Comparison of ENCODE assay signal across 22 cellular contexts in genomic region chrX:54166915-54167314, GRCh38.
"Had no signal": no experiment of that assay in that cellular context is flagged by ENCODE, and none has a peak within 500 bp of the region (broad histone marks: within the 10 kb centered on the region; RNA-seq: fewer than 3 reads in every experiment).

No MANE protein-coding gene starts in this region.

- ATAC-seq: activated CD8-positive, alpha-beta memory T cell treated with anti-CD3 and anti-CD28 coated beads, Interleukin-2, amount 10 ng/mL, durations not matched to agents 7 days and 5 days; activated T-helper 17 cell treated with anti-CD3 and anti-CD28 coated beads, Interleukin-2, amount 50 U/mL, for 72 hours; left cardiac atrium; naive thymus-derived CD8-positive, alpha-beta T cell; psoas muscle; right cardiac atrium; stimulated activated naive CD8-positive, alpha-beta T cell treated with anti-CD3 and anti-CD28 coated beads, Interleukin-15, Interleukin-2, amounts not matched to agents 100 U/mL and 50 U/mL, for 24 hours had no signal

- DNase-seq: activated CD4-positive, alpha-beta memory T cell treated with anti-CD3 and anti-CD28 coated beads, Interleukin-2, amount 10 ng/mL, durations not matched to agents 7 days and 5 days; activated CD4-positive, alpha-beta T cell treated with anti-CD3 and anti-CD28 coated beads for 48 hours; activated CD4-positive, CD25-positive, alpha-beta regulatory T cell; activated CD8-positive, alpha-beta memory T cell treated with anti-CD3 and anti-CD28 coated beads, Interleukin-2, amount 10 ng/mL, durations not matched to agents 7 days and 5 days; activated naive CD4-positive, alpha-beta T cell; activated naive CD8-positive, alpha-beta T cell treated with anti-CD3 and anti-CD28 coated beads for 36 hours; effector CD4-positive, alpha-beta T cell; foreskin melanocyte; glutamatergic neuron; hippocampal formation; left cardiac atrium; mesendoderm; naive thymus-derived CD8-positive, alpha-beta T cell; ovary; psoas muscle; right cardiac atrium; stimulated activated CD4-positive, alpha-beta T cell treated with anti-CD3 and anti-CD28 coated beads, Interleukin-2, amount 100 ng/mL, for 24 hours; stimulated activated naive CD8-positive, alpha-beta T cell treated with anti-CD3 and anti-CD28 coated beads, Interleukin-15, Interleukin-2, amounts not matched to agents 100 U/mL and 50 U/mL, for 24 hours; uterus had no signal

- H3K4me3 ChIP-seq: ovary, psoas muscle, tibial nerve, uterus had no signal

- H3K4me1 Mint-ChIP-seq: activated CD4-positive, alpha-beta memory T cell treated with anti-CD3 and anti-CD28 coated beads, Interleukin-2, amount 10 ng/mL, durations not matched to agents 7 days and 5 days; activated CD8-positive, alpha-beta memory T cell treated with anti-CD3 and anti-CD28 coated beads, Interleukin-2, amount 10 ng/mL, durations not matched to agents 7 days and 5 days; activated T-helper 17 cell treated with anti-CD3 and anti-CD28 coated beads, Interleukin-2, amount 50 U/mL, for 72 hours had no signal

- H3K27me3 Mint-ChIP-seq: activated CD4-positive, alpha-beta memory T cell treated with anti-CD3 and anti-CD28 coated beads, Interleukin-2, amount 10 ng/mL, durations not matched to agents 7 days and 5 days; activated CD8-positive, alpha-beta memory T cell treated with anti-CD3 and anti-CD28 coated beads, Interleukin-2, amount 10 ng/mL, durations not matched to agents 7 days and 5 days; activated naive CD8-positive, alpha-beta T cell treated with anti-CD3 and anti-CD28 coated beads for 36 hours; activated T-helper 17 cell treated with anti-CD3 and anti-CD28 coated beads, Interleukin-2, amount 50 U/mL, for 72 hours; brain; naive thymus-derived CD8-positive, alpha-beta T cell had no signal

- H3K36me3 ChIP-seq: ovary, tibial nerve, uterus had no signal

- H3K27me3 ChIP-seq: ovary, tibial nerve, uterus had no signal

- H3K27ac Mint-ChIP-seq: activated CD4-positive, alpha-beta memory T cell treated with anti-CD3 and anti-CD28 coated beads, Interleukin-2, amount 10 ng/mL, durations not matched to agents 7 days and 5 days; activated CD8-positive, alpha-beta memory T cell treated with anti-CD3 and anti-CD28 coated beads, Interleukin-2, amount 10 ng/mL, durations not matched to agents 7 days and 5 days; activated naive CD8-positive, alpha-beta T cell treated with anti-CD3 and anti-CD28 coated beads for 36 hours; activated T-helper 17 cell treated with anti-CD3 and anti-CD28 coated beads, Interleukin-2, amount 50 U/mL, for 72 hours; naive thymus-derived CD8-positive, alpha-beta T cell had no signal

- H3K36me3 Mint-ChIP-seq: activated CD8-positive, alpha-beta memory T cell treated with anti-CD3 and anti-CD28 coated beads, Interleukin-2, amount 10 ng/mL, durations not matched to agents 7 days and 5 days; activated naive CD8-positive, alpha-beta T cell treated with anti-CD3 and anti-CD28 coated beads for 36 hours; brain; naive thymus-derived CD8-positive, alpha-beta T cell had no signal

- H3K9me3 ChIP-seq: ovary, psoas muscle, tibial nerve, uterus had no signal

- H3K9me3 Mint-ChIP-seq: activated CD4-positive, alpha-beta memory T cell treated with anti-CD3 and anti-CD28 coated beads, Interleukin-2, amount 10 ng/mL, durations not matched to agents 7 days and 5 days; activated naive CD8-positive, alpha-beta T cell treated with anti-CD3 and anti-CD28 coated beads for 36 hours; activated T-helper 17 cell treated with anti-CD3 and anti-CD28 coated beads, Interleukin-2, amount 50 U/mL, for 72 hours; brain; naive thymus-derived CD8-positive, alpha-beta T cell had no signal

- H3K4me3 Mint-ChIP-seq: activated CD4-positive, alpha-beta memory T cell treated with anti-CD3 and anti-CD28 coated beads, Interleukin-2, amount 10 ng/mL, durations not matched to agents 7 days and 5 days; activated CD8-positive, alpha-beta memory T cell treated with anti-CD3 and anti-CD28 coated beads, Interleukin-2, amount 10 ng/mL, durations not matched to agents 7 days and 5 days; activated naive CD8-positive, alpha-beta T cell treated with anti-CD3 and anti-CD28 coated beads for 36 hours; activated T-helper 17 cell treated with anti-CD3 and anti-CD28 coated beads, Interleukin-2, amount 50 U/mL, for 72 hours; brain; naive thymus-derived CD8-positive, alpha-beta T cell had no signal

- H3K4me1 ChIP-seq: psoas muscle, uterus had no signal

- H3K27ac ChIP-seq: ovary, psoas muscle, tibial nerve, uterus had no signal
